In the genomic region with DNA sequence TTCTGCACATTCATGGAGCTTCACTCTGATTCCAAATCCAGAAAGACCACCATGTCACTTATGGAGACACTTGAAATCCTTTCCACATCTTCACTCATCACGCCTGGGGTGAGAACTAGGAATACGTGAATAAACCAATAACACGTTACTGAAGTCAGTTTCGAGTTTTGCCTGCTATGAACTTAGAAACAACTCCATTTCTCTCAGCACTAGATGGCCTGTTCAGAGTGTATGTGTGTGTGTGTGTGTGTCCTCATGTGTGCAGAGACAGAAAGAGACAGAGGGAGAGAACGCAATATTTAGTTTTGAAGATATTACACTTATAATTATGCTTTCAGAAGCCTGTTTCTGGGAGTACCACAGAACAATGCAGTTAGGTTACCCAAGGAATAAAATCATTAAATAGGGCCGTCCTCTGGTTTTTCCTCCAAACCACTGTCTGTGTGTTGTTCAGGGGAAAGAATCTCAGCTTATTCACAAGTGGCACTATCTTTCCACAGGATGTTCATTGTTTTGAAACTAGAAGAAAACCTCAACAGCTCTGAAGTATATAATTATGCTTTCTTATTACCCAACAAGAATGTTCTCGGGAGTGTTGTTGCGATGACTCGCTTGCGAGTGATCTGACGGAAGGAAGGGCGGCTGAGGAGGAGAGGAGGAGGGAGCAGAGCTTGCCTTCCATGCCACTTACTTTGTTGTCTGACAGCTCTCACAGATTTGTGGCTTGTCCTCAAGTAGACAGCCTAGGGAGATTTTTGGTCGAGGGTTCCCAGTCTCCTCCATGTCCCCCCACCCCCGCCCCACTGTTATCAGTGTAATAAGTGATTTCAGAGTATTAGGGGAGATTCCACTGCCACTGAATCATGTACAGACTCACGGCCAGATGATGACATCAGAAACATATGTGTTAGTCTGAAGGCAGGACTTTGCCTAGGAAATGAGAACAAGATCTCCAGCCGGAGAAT, we compare ENCODE assay signal across 8 cellular contexts.
DNase-seq lines count a peak whose midpoint lies in the region; ATAC-seq, FAIRE-seq and TF ChIP-seq lines count a peak whose summit lies in the region.

No MANE protein-coding gene starts in this region.

- TF ChIP-seq CTCF in K562 (IDR thresholded peaks at IDR 0.05 in 2 of 3, conservative IDR thresholded peaks at IDR 0.05 in 1 of 3; ENCODE audit: insufficient read depth in 2 of 3, low read depth in 1 of 3, low read length in 3 of 3) (no peak), lower lobe of right lung (IDR thresholded peaks at IDR 0.05) (no peak)

- TF ChIP-seq POLR2A in H54 (IDR thresholded peaks at IDR 0.05; ENCODE audit: low read depth, low read length) (no peak), K562 (conservative IDR thresholded peaks at IDR 0.05) (no peak)

- TF ChIP-seq RAD21 in K562 (CRISPR knock-in tag; conservative IDR thresholded peaks at IDR 0.05 in 1 of 2, IDR thresholded peaks at IDR 0.05 in 1 of 2), result no peak

- no peak overlapping the region for H3K4me2 ChIP-seq in K562 (ENCODE audit: insufficient read depth, low read length)

- DNase-seq in H54 (ENCODE audit: insufficient read length, low spot score) (peak; percentile 21), T-helper 22 cell (ENCODE audit: low read depth) (peak; percentile 55), K562 (ENCODE audit: extremely low read depth in 1 of 4, low spot score in 3 of 4) (no peak), lower lobe of right lung (no peak), NCI-H2081 (lab: John Stamatoyannopoulos, UW) (no peak)
- DNase-seq in stimulated activated CD8-positive, alpha-beta memory T cell treated with anti-CD3 and anti-CD28 coated beads, Interleukin-2, amount 100 ng/mL, for 48 hours (ENCODE audit: low read depth in 2 of 2), result peak; percentile 26 to 41

- H3K27me3 ChIP-seq in K562 (ENCODE audit: control insufficient read depth in 2 of 2, insufficient read depth in 2 of 2, low read length in 2 of 2) (peaks cover 3 to 6% of the 10 kb centered on the region in 2 experiments; a peak in 4 of 5 replicates), lower lobe of right lung (ENCODE audit: low read depth) (no peaks in the 10 kb centered on the region)

- no peaks in the 10 kb centered on the region for H3K36me3 ChIP-seq in K562 (ENCODE audit: control insufficient read depth, insufficient read depth, low read length)
- no peaks in the 10 kb centered on the region for H3K36me3 ChIP-seq in lower lobe of right lung

- H3K9me1 ChIP-seq in K562 (ENCODE audit: control insufficient read depth, insufficient read depth, low read length), result no peaks in the 10 kb centered on the region

- no peaks in the 10 kb centered on the region for H3K4me1 ChIP-seq in K562 (replicated peaks in 1 of 2; ENCODE audit: control insufficient read depth in 2 of 2, insufficient read depth in 2 of 2, low read length in 2 of 2)
- peaks cover 15% of the 10 kb centered on the region for H3K4me1 ChIP-seq in lower lobe of right lung

- POLR2A ChIA-PET in K562 (lab: Yijun Ruan, JAX), result interaction anchor here (1.1 kb wide), 1 partner anchor 41 kb away, joined by 3 read pairs; no protein-coding TSS in a partner anchor

- no peak for TF ChIP-seq EP300 in K562 (IDR thresholded peaks at IDR 0.05; ENCODE audit: low read length)

- H2AFZ ChIP-seq in K562 (ENCODE audit: low read depth, low read length), result no peak overlapping the region

- H3K27ac ChIP-seq in K562 (ENCODE audit: extremely low read depth, low read depth, low read length) (no peak overlapping the region), lower lobe of right lung (peak overlapping the region; percentile 47)

- no peaks in the 10 kb centered on the region for H4K20me1 ChIP-seq in K562 (replicated peaks; ENCODE audit: control insufficient read depth, insufficient read depth, low read length)

- intact Hi-C loops in K562 (cut with micrococcal nuclease) (no loop called here), lower lobe of right lung (cut with DNase I) (no loop called here)

- FAIRE-seq in H54 (lab: Jason Lieb, UNC) (peak; percentile 84), K562 (lab: Jason Lieb, UNC) (no peak)

- H3K79me2 ChIP-seq in K562 (ENCODE audit: control insufficient read depth, insufficient read depth, low read length), result no peaks in the 10 kb centered on the region

- H3K9me3 ChIP-seq in K562 (replicated peaks; ENCODE audit: control insufficient read depth, insufficient read depth, low read depth, low read length) (no peaks in the 10 kb centered on the region; the same call in 1 of the 2 replicates), lower lobe of right lung (no peaks in the 10 kb centered on the region)

- in situ Hi-C loops in K562 (cut with MboI), result no loop called here

- CTCF ChIA-PET in K562 (lab: Yijun Ruan, JAX; ENCODE audit: low intra/inter-chr PET ratio), result no interaction called here

- ATAC-seq in K562, result no peak
- ATAC-seq in lower lobe of right lung, result peak; percentile 81 to 85
- no peak for ATAC-seq in GM21360 (IDR thresholded peaks at IDR 0.05; ENCODE audit: unreplicated experiment)
- ATAC-seq in HG03565 (IDR thresholded peaks at IDR 0.05; ENCODE audit: unreplicated experiment), result no peak

- H3K4me3 ChIP-seq in K562 (no peak overlapping the region), lower lobe of right lung (no peak overlapping the region)

- BruUV-seq in K562 (replicated peaks; lab: Mats Ljungman, UMichigan), result no TSS peak

- H3K9ac ChIP-seq in K562 (ENCODE audit: insufficient read depth in 1 of 2, low read depth in 2 of 2, low read length in 2 of 2), result no peak overlapping the region

- 2% methylated on average over 15 of the region's 16 CpGs for WGBS in K562 (ENCODE audit: insufficient coverage, low coverage, missing lambda C conversion rate)

TF ChIP-seq in K562, 482 proteins besides CTCF, POLR2A, EP300 and RAD21:
- no peak for TF ChIP-seq PRMT5 (CRISPR knock-in tag; IDR thresholded peaks at IDR 0.05)
- TF ChIP-seq, protein P1, sequence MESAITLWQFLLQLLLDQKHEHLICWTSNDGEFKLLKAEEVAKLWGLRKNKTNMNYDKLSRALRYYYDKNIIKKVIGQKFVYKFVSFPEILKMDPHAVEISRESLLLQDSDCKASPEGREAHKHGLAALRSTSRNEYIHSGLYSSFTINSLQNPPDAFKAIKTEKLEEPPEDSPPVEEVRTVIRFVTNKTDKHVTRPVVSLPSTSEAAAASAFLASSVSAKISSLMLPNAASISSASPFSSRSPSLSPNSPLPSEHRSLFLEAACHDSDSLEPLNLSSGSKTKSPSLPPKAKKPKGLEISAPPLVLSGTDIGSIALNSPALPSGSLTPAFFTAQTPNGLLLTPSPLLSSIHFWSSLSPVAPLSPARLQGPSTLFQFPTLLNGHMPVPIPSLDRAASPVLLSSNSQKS (CRISPR knock-in tag; IDR thresholded peaks at IDR 0.05), result no peak
- no peak for TF ChIP-seq CEBPG (CRISPR knock-in tag; IDR thresholded peaks at IDR 0.05)
- peak in 1 of 2 experiments; percentile 68; a peak in 2 of 4 replicates for TF ChIP-seq CEBPG (tag; conservative IDR thresholded peaks at IDR 0.05 in 1 of 2, IDR thresholded peaks at IDR 0.05 in 1 of 2)
- TF ChIP-seq, protein P2, sequence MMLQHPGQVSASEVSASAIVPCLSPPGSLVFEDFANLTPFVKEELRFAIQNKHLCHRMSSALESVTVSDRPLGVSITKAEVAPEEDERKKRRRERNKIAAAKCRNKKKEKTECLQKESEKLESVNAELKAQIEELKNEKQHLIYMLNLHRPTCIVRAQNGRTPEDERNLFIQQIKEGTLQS (IDR thresholded peaks at IDR 0.05), result peak; percentile 24; the same call in 1 of the 2 replicates
- TF ChIP-seq, protein P2 (CRISPR knock-in tag; conservative IDR thresholded peaks at IDR 0.05), result no peak

Comparison
In these comparisons a context has a peak if more than half of its experiments do, and no peak if none do; other contexts are left out.
1. DNase-seq: peak in H54 (single experiment), T-helper 22 cell (single experiment) and stimulated activated CD8-positive, alpha-beta memory T cell treated with anti-CD3 and anti-CD28 coated beads, Interleukin-2, amount 100 ng/mL, for 48 hours (2 of 2); none in K562 (0 of 4), lower lobe of right lung (single experiment) and NCI-H2081 (0 of 2).
2. ATAC-seq: peak in lower lobe of right lung (2 of 2); none in K562 (single experiment), GM21360 (single experiment) and HG03565 (single experiment).